ENCODE assay signal across 2 cellular contexts in genomic region chr14:99515301-99516155, GRCh38.
TF ChIP-seq lines count a peak whose summit lies in the region.

No MANE protein-coding gene starts in this region.

TF ChIP-seq in H1, 55 proteins besides CTCF, POLR2A, EP300 and RAD21:
- TF ChIP-seq KDM4A (IDR thresholded peaks at IDR 0.05; ENCODE audit: low read depth, low read length, severe bottlenecking) (no peak), MAFK (IDR thresholded peaks at IDR 0.05; ENCODE audit: low read depth, low read length) (no peak), BCL11A (IDR thresholded peaks at IDR 0.05; ENCODE audit: low read depth in 2 of 2, low read length in 2 of 2) (no peak), RFX5 (IDR thresholded peaks at IDR 0.05; ENCODE audit: borderline replicate concordance, low read depth, low read length) (no peak), ATF2 (IDR thresholded peaks at IDR 0.05; ENCODE audit: low read length) (no peak), ASH2L (IDR thresholded peaks at IDR 0.05; ENCODE audit: low read length) (no peak), JUND (IDR thresholded peaks at IDR 0.05; ENCODE audit: low read length) (no peak), ZNF274 (IDR thresholded peaks at IDR 0.05; ENCODE audit: borderline replicate concordance, extremely low read depth, low read length) (no peak), EGR1 (IDR thresholded peaks at IDR 0.05; ENCODE audit: borderline replicate concordance, low read depth, low read length) (no peak), RNF2 (IDR thresholded peaks at IDR 0.05; ENCODE audit: borderline replicate concordance, low read depth, low read length, missing control alignments, poor library complexity, severe bottlenecking) (no peak), TBP (IDR thresholded peaks at IDR 0.05; ENCODE audit: low read depth, low read length) (no peak), SIRT6 (IDR thresholded peaks at IDR 0.05; ENCODE audit: low read length) (no peak), SP4 (IDR thresholded peaks at IDR 0.05; ENCODE audit: low read length) (no peak), SAP30 (IDR thresholded peaks at IDR 0.05; ENCODE audit: insufficient read depth, insufficient replicate concordance, low read length) (no peak), TAF7 (optimal IDR thresholded peaks at IDR 0.05; ENCODE audit: borderline replicate concordance, low read depth, low read length) (no peak), CEBPB (IDR thresholded peaks at IDR 0.05; ENCODE audit: low read depth, low read length) (no peak), PHF8 (conservative IDR thresholded peaks at IDR 0.05; ENCODE audit: low read depth, low read length) (no peak)

TF ChIP-seq in HEK293T, 16 proteins besides CTCF, POLR2A, EP300 and RAD21:
- TF ChIP-seq HDGF (IDR thresholded peaks at IDR 0.05; ENCODE audit: borderline replicate concordance), result no peak
- no peak for TF ChIP-seq ELF4 (IDR thresholded peaks at IDR 0.05)
- TF ChIP-seq PKNOX1 (IDR thresholded peaks at IDR 0.05), result no peak
- no peak for TF ChIP-seq TARDBP (IDR thresholded peaks at IDR 0.05)
- no peak for TF ChIP-seq NFRKB (IDR thresholded peaks at IDR 0.05)
- no peak for TF ChIP-seq FOXA1 (IDR thresholded peaks at IDR 0.05)
- no peak for TF ChIP-seq CTBP1 (IDR thresholded peaks at IDR 0.05; ENCODE audit: borderline replicate concordance)
- no peak for TF ChIP-seq SP1 (IDR thresholded peaks at IDR 0.05)
